ENCODE assay signal across 18 cellular contexts in the genomic region with DNA sequence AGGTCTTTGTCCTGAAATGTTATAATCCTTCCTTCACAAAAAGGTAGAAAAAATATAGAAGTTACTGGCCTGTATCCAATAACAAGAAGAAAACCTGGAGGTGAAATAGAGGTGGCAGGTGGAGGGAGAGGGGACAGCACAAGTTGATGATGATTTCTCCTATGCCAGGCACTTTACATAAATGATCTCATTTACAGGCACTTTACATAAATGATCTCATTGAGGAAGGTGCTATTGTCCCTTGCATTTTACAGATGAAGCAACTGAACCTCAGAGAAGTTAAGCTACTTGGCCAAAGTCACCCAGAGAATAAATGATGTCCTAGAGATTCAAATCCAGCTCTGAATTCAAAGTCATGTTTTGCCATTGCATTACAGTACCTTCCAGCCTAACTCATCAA.
"Had no signal": no experiment of that assay in that cellular context is flagged by ENCODE, and none has a peak within 500 bp of the region (broad histone marks: within the 10 kb centered on the region; RNA-seq: fewer than 3 reads in every experiment).

No MANE protein-coding gene starts in this region.

- H3K9me3 Mint-ChIP-seq: activated T-cell treated with anti-CD3 and anti-CD28 coated beads, Interleukin-2, amount 50 U/mL, for 4 hours; activated T-helper 2 cell treated with anti-CD3 and anti-CD28 coated beads, Interferon-gamma antibody, Interleukin-2, Interleukin-4, amounts not matched to agents 10 μg/mL and 5 μg/mL and 100 μg/mL, durations not matched to agents 14 hours and 24 hours and 36 hours; central memory CD8-positive, alpha-beta T cell; memory B cell; neural progenitor cell; stimulated activated naive B cell treated with anti-CD40 and anti-IgM and Interleukin-4, amounts not matched to agents 10 μg/mL and 1 μg/mL and 100 μg/mL, for 72 hours had no signal

- H3K36me3 Mint-ChIP-seq: activated naive CD8-positive, alpha-beta T cell; memory B cell; naive B cell; neural progenitor cell; stimulated activated naive B cell treated with anti-CD40 and anti-IgM and Interleukin-4, amounts not matched to agents 10 μg/mL and 1 μg/mL and 100 μg/mL, for 72 hours had no signal

- DNase-seq: activated CD4-positive, alpha-beta T cell treated with anti-CD3 and anti-CD28 coated beads for 4 hours; activated CD4-positive, alpha-beta T cell treated with anti-CD3 and anti-CD28 coated beads, Interleukin-2, amount 50 U/mL, for 48 hours; activated CD4-positive, CD25-positive, alpha-beta regulatory T cell; activated CD8-positive, alpha-beta memory T cell treated with anti-CD3 and anti-CD28 coated beads, Interleukin-2, amount 50 U/mL, for 48 hours; activated naive CD4-positive, alpha-beta T cell; activated T-cell treated with anti-CD3 and anti-CD28 coated beads, Interleukin-2, amount 50 U/mL, for 4 hours; esophagus squamous epithelium; naive B cell; stimulated activated CD4-positive, alpha-beta T cell treated with anti-CD3 and anti-CD28 coated beads, Interleukin-2, amount 100 ng/mL, for 48 hours; stimulated activated CD8-positive, alpha-beta memory T cell treated with anti-CD3 and anti-CD28 coated beads, Interleukin-4, amount 100 ng/mL, for 48 hours; stimulated activated naive B cell treated with anti-CD40 and anti-IgM and Interleukin-4, amounts not matched to agents 10 μg/mL and 1 μg/mL and 100 μg/mL, for 72 hours; T-helper 9 cell; upper lobe of right lung had no signal

- H3K4me3 Mint-ChIP-seq: activated naive CD8-positive, alpha-beta T cell; activated T-cell treated with anti-CD3 and anti-CD28 coated beads, Interleukin-2, amount 50 U/mL, for 4 hours; central memory CD8-positive, alpha-beta T cell; memory B cell; naive B cell; neural progenitor cell; stimulated activated naive B cell treated with anti-CD40 and anti-IgM and Interleukin-4, amounts not matched to agents 10 μg/mL and 1 μg/mL and 100 μg/mL, for 72 hours had no signal

- H3K4me1 Mint-ChIP-seq: memory B cell; naive B cell; neural progenitor cell; stimulated activated naive B cell treated with anti-CD40 and anti-IgM and Interleukin-4, amounts not matched to agents 10 μg/mL and 1 μg/mL and 100 μg/mL, for 72 hours had no signal

- H3K27me3 Mint-ChIP-seq: central memory CD8-positive, alpha-beta T cell; memory B cell; naive B cell; stimulated activated naive B cell treated with anti-CD40 and anti-IgM and Interleukin-4, amounts not matched to agents 10 μg/mL and 1 μg/mL and 100 μg/mL, for 72 hours had no signal

- H3K27ac Mint-ChIP-seq: activated naive CD8-positive, alpha-beta T cell; activated T-helper 2 cell treated with anti-CD3 and anti-CD28 coated beads, Interferon-gamma antibody, Interleukin-2, Interleukin-4, amounts not matched to agents 10 μg/mL and 5 μg/mL and 100 μg/mL, durations not matched to agents 14 hours and 24 hours and 36 hours; memory B cell; naive B cell; neural progenitor cell; stimulated activated naive B cell treated with anti-CD40 and anti-IgM and Interleukin-4, amounts not matched to agents 10 μg/mL and 1 μg/mL and 100 μg/mL, for 72 hours had no signal
